In the genomic region with DNA sequence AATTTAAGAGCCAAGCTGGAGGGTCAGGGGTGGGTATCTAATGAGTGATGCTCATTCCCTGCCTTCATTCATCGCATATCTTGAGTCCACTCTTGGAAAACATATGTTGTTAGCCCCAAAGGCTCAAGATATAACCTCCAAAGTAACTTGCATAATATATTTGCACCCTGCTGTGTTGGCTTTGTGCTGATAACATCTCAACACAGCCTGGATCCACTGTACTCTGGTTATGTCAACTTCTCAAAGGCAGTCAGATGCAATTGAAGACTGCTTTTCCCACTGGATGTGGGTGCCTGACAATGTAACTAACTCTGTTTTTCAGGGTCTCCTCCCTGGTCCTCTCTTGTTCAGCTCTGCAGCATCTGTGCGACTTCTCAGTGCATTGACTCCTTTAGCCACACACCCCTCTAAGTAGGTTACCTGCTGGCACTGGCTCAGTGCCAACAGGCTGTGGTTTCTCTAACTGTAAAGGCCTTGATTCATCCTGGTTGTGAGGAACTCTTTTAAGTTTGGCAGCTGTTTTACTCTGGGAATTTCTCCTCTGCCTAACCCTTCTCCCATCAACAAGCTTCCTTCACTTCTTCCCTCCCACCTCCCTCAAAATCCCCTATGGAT, we compare ENCODE assay signal across 11 cellular contexts. TPM values are rescaled to one million over a fixed set of nuclear protein-coding genes. Genes with fewer than 3 reads are reported as not detected.
A peak's percentile ranks its signal among the peaks of the same experiment; 100 is the strongest.
DNase-seq lines count a peak whose midpoint lies in the region; ATAC-seq and TF ChIP-seq lines count a peak whose summit lies in the region.
"Had no signal": no experiment of that assay in that cellular context is flagged by ENCODE, and none has a peak within 500 bp of the region (broad histone marks: within the 10 kb centered on the region; RNA-seq: fewer than 3 reads in every experiment).

No MANE protein-coding gene starts in this region.

- peak; percentile 61 for DNase-seq in Daoy (ENCODE audit: low read depth)
- peak; percentile 46 for DNase-seq in NB4 (ENCODE audit: low read depth)
- DNase-seq in activated T-helper 9 cell treated with anti-CD3 and anti-CD28 coated beads, Interleukin-2, amount 50 U/mL, for 16 hours (ENCODE audit: low read depth), result peak; percentile 4
- DNase-seq in osteoblast (ENCODE audit: insufficient read length, low spot score, missing footprints), result no peak
- no peak for DNase-seq in GM19240 (ENCODE audit: insufficient read length, low spot score)
- DNase-seq in upper lobe of right lung, result no peak
- DNase-seq in DMS114 treated with DMSO at 0.1 percent for 48 hours (lab: John Stamatoyannopoulos, UW; ENCODE audit: unreplicated experiment), result no peak
- DNase-seq: activated B cell treated with CpG ODN at 0.5 μM for 24 hours, NCI-H446 had no signal

- H3K4me2 ChIP-seq in osteoblast (ENCODE audit: insufficient read depth, low read length), result peak overlapping the region; percentile 32

- H4K20me1 ChIP-seq in osteoblast (ENCODE audit: insufficient read depth, low read length), result no peaks in the 10 kb centered on the region

- TF ChIP-seq CTCF in NB4 (IDR thresholded peaks at IDR 0.05; ENCODE audit: low read depth, low read length), result no peak
- TF ChIP-seq CTCF in osteoblast (IDR thresholded peaks at IDR 0.05; ENCODE audit: extremely low read depth, low read depth, low read length), result no peak
- no peak for TF ChIP-seq CTCF in upper lobe of right lung (IDR thresholded peaks at IDR 0.05)

- TF ChIP-seq POLR2A in NB4 (IDR thresholded peaks at IDR 0.05; ENCODE audit: extremely low read depth, insufficient read length), result no peak

- H3K27me3 ChIP-seq in osteoblast (ENCODE audit: insufficient read depth, low read length) (no peaks in the 10 kb centered on the region), upper lobe of right lung (no peaks in the 10 kb centered on the region)

- ATAC-seq in GM19455 (IDR thresholded peaks at IDR 0.05; ENCODE audit: unreplicated experiment) (no peak), upper lobe of right lung (no peak)
- ATAC-seq: stimulated activated memory B cell treated with anti-CD40 and anti-IgM and Interleukin-4, amounts not matched to agents 10 μg/mL and 1 μg/mL and 100 μg/mL, for 72 hours had no signal

- peaks cover 22% of the 10 kb centered on the region for H3K4me1 ChIP-seq in osteoblast (ENCODE audit: insufficient read depth, low read length)
- H3K4me1 ChIP-seq in upper lobe of right lung, result no peaks in the 10 kb centered on the region

- H3K4me3 ChIP-seq in NB4 (ENCODE audit: low read depth, low read length), result no peak overlapping the region
- no peak overlapping the region for H3K4me3 ChIP-seq in osteoblast (ENCODE audit: insufficient read depth, low read length)
- no peak overlapping the region for H3K4me3 ChIP-seq in upper lobe of right lung

- intact Hi-C loops in upper lobe of right lung (cut with DNase I), result no loop called here

- no peak overlapping the region for H2AFZ ChIP-seq in osteoblast (ENCODE audit: low read length)

- H3K27ac ChIP-seq in osteoblast (ENCODE audit: low read depth, low read length) (peak overlapping the region; percentile 12), upper lobe of right lung (no peak overlapping the region)

- H3K36me3 ChIP-seq in osteoblast (ENCODE audit: insufficient read depth, low read length) (no peaks in the 10 kb centered on the region), upper lobe of right lung (no peaks in the 10 kb centered on the region)

- H3K9me3 ChIP-seq in osteoblast (ENCODE audit: low read depth, low read length) (no peaks in the 10 kb centered on the region), upper lobe of right lung (no peaks in the 10 kb centered on the region)

- H3K79me2 ChIP-seq in osteoblast (ENCODE audit: insufficient read depth, low read length), result no peaks in the 10 kb centered on the region

RNA-seq across cellular contexts. Expression of a gene that starts 28.1 kb away (rescaled TPM):
- total RNA-seq in Daoy (2014; rRNA removed; shearing (Covaris generic)), result 5.8 and 7.5 TPM in 2 replicates
- total RNA-seq in osteoblast, result 11.6 and 15.6 TPM in 2 replicates
- 8.1 TPM for total RNA-seq in upper lobe of right lung
- total RNA-seq: activated B cell treated with CpG ODN at 0.5 μM for 24 hours had no signal

Comparison
In these comparisons a context has a peak if more than half of its experiments do, and no peak if none do; other contexts are left out.
1. DNase-seq: peak in Daoy (single experiment), NB4 (single experiment) and activated T-helper 9 cell treated with anti-CD3 and anti-CD28 coated beads, Interleukin-2, amount 50 U/mL, for 16 hours (single experiment); none in osteoblast (single experiment), GM19240 (single experiment), upper lobe of right lung (single experiment) and DMS114 treated with DMSO at 0.1 percent for 48 hours (single experiment).